In genomic region chr1:109823543-109824348, GRCh38 we compare ENCODE assay signal across 1 cellular context.
TF ChIP-seq lines count a peak whose summit lies in the region.

No MANE protein-coding gene starts in this region.

TF ChIP-seq in HepG2, 621 proteins besides CTCF, POLR2A, EP300 and RAD21 (continued from another document and continues in another):
- TF ChIP-seq ZBED4 (CRISPR knock-in tag; IDR thresholded peaks at IDR 0.05; ENCODE audit: borderline replicate concordance): peak; percentile 41; the same call in 1 of the 2 replicates
- TF ChIP-seq ETV6 (CRISPR knock-in tag; conservative IDR thresholded peaks at IDR 0.05): 0 out of 2 replicates have a peak, but pooled peaks have one; percentile 37
- TF ChIP-seq STAG1 (CRISPR knock-in tag; IDR thresholded peaks at IDR 0.05): peak; percentile 54
- TF ChIP-seq HOMEZ (CRISPR knock-in tag; IDR thresholded peaks at IDR 0.05; ENCODE audit: low read depth): peak; percentile 45; the same call in 1 of the 2 replicates
- peak; percentile 79 for TF ChIP-seq PATZ1 (CRISPR knock-in tag; IDR thresholded peaks at IDR 0.05)
- TF ChIP-seq HMG20A (CRISPR knock-in tag; IDR thresholded peaks at IDR 0.05; ENCODE audit: borderline replicate concordance): peak; percentile 47; the same call in 1 of the 2 replicates
- TF ChIP-seq HNF1B (CRISPR knock-in tag; IDR thresholded peaks at IDR 0.05): peak; percentile 72
- 0 out of 2 replicates have a peak, but pooled peaks have one; percentile 19 for TF ChIP-seq PPARG (CRISPR knock-in tag; conservative IDR thresholded peaks at IDR 0.05)
- no peak for TF ChIP-seq ZFP1 (CRISPR knock-in tag; IDR thresholded peaks at IDR 0.05)
- 0 out of 2 replicates have a peak, but pooled peaks have one; percentile 27 for TF ChIP-seq ZBTB33 (CRISPR knock-in tag; IDR thresholded peaks at IDR 0.05)
- peak in 1 of 2 experiments; percentile 72; a peak in 1 of 4 replicates for TF ChIP-seq KLF16 (CRISPR knock-in tag; IDR thresholded peaks at IDR 0.05)
- TF ChIP-seq SAP130 (CRISPR knock-in tag; IDR thresholded peaks at IDR 0.05; ENCODE audit: low read depth): peak; percentile 86
- peak; percentile 93 for TF ChIP-seq TARDBP (CRISPR knock-in tag; IDR thresholded peaks at IDR 0.05)
- TF ChIP-seq CAMTA2 (CRISPR knock-in tag; IDR thresholded peaks at IDR 0.05; ENCODE audit: borderline replicate concordance): no peak
- no peak for TF ChIP-seq LCORL (IDR thresholded peaks at IDR 0.05)
- TF ChIP-seq LCORL (CRISPR knock-in tag; IDR thresholded peaks at IDR 0.05): peak; percentile 52; the same call in 1 of the 2 replicates
- no peak for TF ChIP-seq ZFAT (CRISPR knock-in tag; conservative IDR thresholded peaks at IDR 0.05)
- TF ChIP-seq HIC2 (CRISPR knock-in tag; IDR thresholded peaks at IDR 0.05; ENCODE audit: low read depth): peak; percentile 89
- peak; percentile 99 for TF ChIP-seq MAFG (CRISPR knock-in tag; IDR thresholded peaks at IDR 0.05)
- peak; percentile 88; the same call in 1 of the 2 replicates for TF ChIP-seq ZFP91 (CRISPR knock-in tag; IDR thresholded peaks at IDR 0.05; ENCODE audit: borderline replicate concordance)
- 0 out of 2 replicates have a peak, but pooled peaks have one; percentile 13 for TF ChIP-seq FOXC1 (CRISPR knock-in tag; IDR thresholded peaks at IDR 0.05; ENCODE audit: borderline replicate concordance)
- peak; percentile 44; the same call in 1 of the 2 replicates for TF ChIP-seq ZNF281 (CRISPR knock-in tag; IDR thresholded peaks at IDR 0.05; ENCODE audit: borderline replicate concordance)
- TF ChIP-seq ZBTB4 (CRISPR knock-in tag; IDR thresholded peaks at IDR 0.05; ENCODE audit: borderline replicate concordance): peak; percentile 33; the same call in 1 of the 2 replicates
- TF ChIP-seq BCL6 (CRISPR knock-in tag; IDR thresholded peaks at IDR 0.05): 0 out of 2 replicates have a peak, but pooled peaks have one; percentile 39
- TF ChIP-seq AHR (CRISPR knock-in tag; IDR thresholded peaks at IDR 0.05): 0 out of 2 replicates have a peak, but pooled peaks have one; percentile 8
- TF ChIP-seq ZNF512B (CRISPR knock-in tag; IDR thresholded peaks at IDR 0.05; ENCODE audit: borderline replicate concordance): peak; percentile 53; the same call in 1 of the 2 replicates
